In the genomic region with DNA sequence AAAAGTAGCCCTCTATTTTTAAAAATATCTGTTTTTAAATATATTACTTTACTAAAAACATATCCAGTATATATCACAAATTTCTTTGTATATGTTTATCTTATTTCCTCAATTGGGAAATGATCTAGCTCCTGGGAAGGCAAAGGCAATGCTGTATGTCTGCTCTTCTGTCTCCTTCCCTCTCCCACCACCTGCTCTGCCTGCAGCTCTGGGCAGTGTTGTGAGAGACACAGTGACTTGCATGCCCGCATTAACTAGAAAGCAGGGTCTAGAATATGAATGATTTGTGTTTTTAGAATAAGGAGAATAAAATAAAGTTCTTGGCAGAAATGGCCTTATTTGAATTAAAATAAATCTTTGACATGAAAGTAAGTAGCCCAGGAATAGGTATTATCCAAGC, we compare ENCODE assay signal across 7 cellular contexts. TPM values are rescaled to one million over a fixed set of nuclear protein-coding genes. Genes with fewer than 3 reads are reported as not detected.
"Had no signal": no experiment of that assay in that cellular context is flagged by ENCODE, and none has a peak within 500 bp of the region (broad histone marks: within the 10 kb centered on the region; RNA-seq: fewer than 3 reads in every experiment).

No MANE protein-coding gene starts in this region.

- H2AFZ ChIP-seq: GM23338 had no signal

- H3K4me2 ChIP-seq: GM23338 had no signal

- H3K4me3 ChIP-seq: GM23338, K562 had no signal

- DNase-seq: H9, IMR-90, KG1 had no signal

- ATAC-seq: GM23338, K562 had no signal

RNA-seq across cellular contexts. Expression of a gene that starts 11.1 kb away (rescaled TPM):
- total RNA-seq: HFFc6, HT-29, IMR-90 had no signal
